Comparison of ENCODE assay signal across 27 cellular contexts in genomic region chr14:43019826-43020225, GRCh38.
"Had no signal": no experiment of that assay in that cellular context is flagged by ENCODE, and none has a peak within 500 bp of the region (broad histone marks: within the 10 kb centered on the region; RNA-seq: fewer than 3 reads in every experiment).

No MANE protein-coding gene starts in this region.

- H3K36me3 ChIP-seq: adrenal gland, colonic mucosa, heart left ventricle had no signal

- H3K27ac ChIP-seq: adrenal gland, body of pancreas, colonic mucosa, heart left ventricle had no signal

- FAIRE-seq: frontal cortex had no signal

- H3K9me3 ChIP-seq: adrenal gland, body of pancreas, colonic mucosa had no signal

- H3K4me3 ChIP-seq: adrenal gland, body of pancreas, colonic mucosa, heart left ventricle had no signal

- DNase-seq: activated CD4-positive, alpha-beta memory T cell treated with anti-CD3 and anti-CD28 coated beads for 36 hours; activated CD4-positive, alpha-beta T cell treated with anti-CD3 and anti-CD28 coated beads for 36 hours; activated CD4-positive, alpha-beta T cell treated with anti-CD3 and anti-CD28 coated beads, Interleukin-2, amount 10 ng/mL, durations not matched to agents 24 days and 14 days; activated CD4-positive, CD25-positive, alpha-beta regulatory T cell; activated CD4-positive, CD25-positive, alpha-beta regulatory T cell treated with anti-CD3 and anti-CD28 coated beads, Interleukin-2, amount 50 U/mL, for 72 hours; activated CD8-positive, alpha-beta memory T cell treated with anti-CD3 and anti-CD28 coated beads, Interleukin-2, amount 10 ng/mL, durations not matched to agents 7 days and 5 days; activated CD8-positive, alpha-beta memory T cell treated with anti-CD3 and anti-CD28 coated beads, Interleukin-2, amount 50 U/mL, for 4 hours; activated CD8-positive, alpha-beta T cell treated with anti-CD3 and anti-CD28 coated beads, Interleukin-2, amount 10 ng/mL, durations not matched to agents 7 days and 5 days; activated effector memory CD4-positive, alpha-beta T cell treated with anti-CD3 and anti-CD28 coated beads, Interleukin-2, amount 50 U/mL, for 16 hours; activated naive CD4-positive, alpha-beta T cell treated with anti-CD3 and anti-CD28 coated beads for 36 hours; activated naive CD8-positive, alpha-beta T cell treated with anti-CD3 and anti-CD28 coated beads for 36 hours; activated naive CD8-positive, alpha-beta T cell treated with anti-CD3 and anti-CD28 coated beads, Interleukin-2, amount 50 U/mL, for 24 hours; activated T-cell treated with anti-CD3 and anti-CD28 coated beads, Interleukin-2, amount 50 U/mL, for 1 hour; activated T-cell treated with anti-CD3 and anti-CD28 coated beads, Interleukin-2, amount 50 U/mL, for 48 hours; adrenal gland; amygdala; aorta; body of pancreas; caudate nucleus; cerebellar nuclear complex; colonic mucosa; effector CD8-positive, alpha-beta T cell; endodermal cell; foreskin fibroblast; heart left ventricle; T-helper 2 cell had no signal

- H3K27me3 ChIP-seq: adrenal gland, body of pancreas, colonic mucosa, heart left ventricle had no signal

- H3K4me1 ChIP-seq: adrenal gland, body of pancreas, colonic mucosa, heart left ventricle had no signal
